In the genomic region with DNA sequence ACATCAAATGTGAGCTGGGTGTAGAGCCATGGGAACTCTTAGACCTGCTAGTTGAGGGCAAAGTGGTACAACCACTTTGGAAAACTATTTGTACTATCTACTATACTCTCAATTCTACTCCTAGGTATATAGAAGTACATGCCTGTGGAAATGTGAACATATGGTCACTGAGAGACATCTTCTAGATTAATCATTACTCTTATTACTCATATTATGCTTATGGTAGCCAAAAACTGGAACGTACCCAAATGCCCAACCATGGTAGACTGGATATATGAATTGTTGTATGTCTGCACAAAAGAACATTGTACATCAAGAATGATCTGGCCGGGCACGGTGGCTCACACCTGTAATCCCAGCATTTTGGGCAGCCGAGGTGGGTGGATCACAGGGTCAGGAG, we compare ENCODE assay signal across 15 cellular contexts. TPM values are rescaled to one million over a fixed set of nuclear protein-coding genes. Genes with fewer than 3 reads are reported as not detected.
DNase-seq lines count a peak whose midpoint lies in the region; ATAC-seq, FAIRE-seq and TF ChIP-seq lines count a peak whose summit lies in the region.
"Had no signal": no experiment of that assay in that cellular context is flagged by ENCODE, and none has a peak within 500 bp of the region (broad histone marks: within the 10 kb centered on the region; RNA-seq: fewer than 3 reads in every experiment).

No MANE protein-coding gene starts in this region.

- no peak overlapping the region for H3K4me3 ChIP-seq in A549
- H3K4me3 ChIP-seq: smooth muscle cell had no signal

- DNase-seq in A549 (ENCODE audit: low read depth in 1 of 2, low spot score in 1 of 2) (no peak), Calu3 (peak; percentile 27), kidney glomerular epithelial cell (lab: John Stamatoyannopoulos, UW) (peak; percentile 2), superior temporal gyrus (ENCODE audit: extremely low spot score) (no peak)
- DNase-seq in activated CD4-positive, alpha-beta memory T cell treated with anti-CD3 and anti-CD28 coated beads for 36 hours, result no peak
- no peak for DNase-seq in activated effector memory CD4-positive, alpha-beta T cell treated with Interleukin-2 at 50 U/mL for 16 hours
- DNase-seq: activated naive CD4-positive, alpha-beta T cell treated with Interleukin-2 at 50 U/mL for 16 hours; C1 segment of cervical spinal cord; NCI-H1048; NCI-H524; WERI-Rb-1 had no signal

- H3K9me3 Mint-ChIP-seq in Calu3 (ENCODE audit: low read depth, unreplicated experiment), result no peaks in the 10 kb centered on the region
- H3K9me3 Mint-ChIP-seq in activated CD4-positive, alpha-beta memory T cell treated with anti-CD3 and anti-CD28 coated beads for 36 hours, result no peaks in the 10 kb centered on the region

- TF ChIP-seq EP300 in A549 (IDR thresholded peaks at IDR 0.05), result no peak

- no peaks in the 10 kb centered on the region for H3K27me3 Mint-ChIP-seq in Calu3 (ENCODE audit: unreplicated experiment)
- no peaks in the 10 kb centered on the region for H3K27me3 Mint-ChIP-seq in activated CD4-positive, alpha-beta memory T cell treated with anti-CD3 and anti-CD28 coated beads for 36 hours

- no peak for TF ChIP-seq CTCF in A549 (IDR thresholded peaks at IDR 0.05)
- no peak for TF ChIP-seq CTCF in Calu3 (IDR thresholded peaks at IDR 0.05; ENCODE audit: unreplicated experiment)

- CTCF ChIA-PET in A549 (lab: Yijun Ruan, JAX) (no interaction called here), Calu3 (lab: Charles Lee) (no interaction called here)
- CTCF ChIA-PET in activated CD4-positive, alpha-beta memory T cell treated with anti-CD3 and anti-CD28 coated beads for 36 hours (lab: Charles Lee), result no interaction called here

- peak overlapping the region; percentile 84 for H3K4me3 Mint-ChIP-seq in Calu3 (ENCODE audit: low read depth, unreplicated experiment)
- peak overlapping the region; percentile 26 for H3K4me3 Mint-ChIP-seq in activated CD4-positive, alpha-beta memory T cell treated with anti-CD3 and anti-CD28 coated beads for 36 hours

- peaks cover 21% of the 10 kb centered on the region for H3K4me1 Mint-ChIP-seq in Calu3 (ENCODE audit: low read depth, unreplicated experiment)
- H3K4me1 Mint-ChIP-seq in activated CD4-positive, alpha-beta memory T cell treated with anti-CD3 and anti-CD28 coated beads for 36 hours (ENCODE audit: low read depth), result peaks cover 27% of the 10 kb centered on the region

- no peak for TF ChIP-seq RAD21 in A549 (conservative IDR thresholded peaks at IDR 0.05 in 1 of 2, IDR thresholded peaks at IDR 0.05 in 1 of 2)

- ATAC-seq in A549, result no peak
- ATAC-seq in HG03097 (IDR thresholded peaks at IDR 0.05; ENCODE audit: low FRiP score, unreplicated experiment), result no peak
- ATAC-seq in HG03378 (IDR thresholded peaks at IDR 0.05; ENCODE audit: unreplicated experiment), result no peak

- peaks cover 23% of the 10 kb centered on the region for H3K4me1 ChIP-seq in A549

- 75% methylated on average over 4 of the region's 4 CpGs for WGBS in A549 (ENCODE audit: missing lambda C conversion rate)

- H3K36me3 Mint-ChIP-seq in Calu3 (ENCODE audit: insufficient read depth, unreplicated experiment), result peaks cover 82% of the 10 kb centered on the region
- H3K36me3 Mint-ChIP-seq in activated CD4-positive, alpha-beta memory T cell treated with anti-CD3 and anti-CD28 coated beads for 36 hours, result peaks cover 17% of the 10 kb centered on the region

- no TSS peak for BruUV-seq in Calu3 (replicated peaks; lab: Mats Ljungman, UMichigan)

- H3K9me3 ChIP-seq in A549, result no peaks in the 10 kb centered on the region

- intact Hi-C loops in Calu3 (cut with micrococcal nuclease; ENCODE audit: unreplicated experiment), result no loop called here
- intact Hi-C loops in activated CD4-positive, alpha-beta memory T cell treated with anti-CD3 and anti-CD28 coated beads for 36 hours (cut with micrococcal nuclease), result loop anchor here (5.0 kb wide), 2 partner anchors 52 to 107 kb away; a partner anchor contains a TSS

- POLR2A ChIA-PET in A549 (lab: Yijun Ruan, JAX), result no interaction called here
- POLR2A ChIA-PET in activated CD4-positive, alpha-beta memory T cell treated with anti-CD3 and anti-CD28 coated beads for 36 hours (lab: Charles Lee), result no interaction called here

- TF ChIP-seq POLR2A in A549 (IDR thresholded peaks at IDR 0.05; ENCODE audit: low read length), result no peak

- no peak overlapping the region for H3K27ac ChIP-seq in A549
- H3K27ac ChIP-seq: WERI-Rb-1 had no signal

- peak overlapping the region; percentile 64 for H3K27ac Mint-ChIP-seq in Calu3 (ENCODE audit: unreplicated experiment)
- no peak overlapping the region for H3K27ac Mint-ChIP-seq in activated CD4-positive, alpha-beta memory T cell treated with anti-CD3 and anti-CD28 coated beads for 36 hours

- FAIRE-seq in A549 (lab: Jason Lieb, UNC), result peak; percentile 28
- FAIRE-seq: keratinocyte had no signal

- H3K4me2 ChIP-seq in A549, result peak overlapping the region; percentile 98
- H3K4me2 ChIP-seq: smooth muscle cell had no signal

TF ChIP-seq in A549, 52 proteins besides CTCF, POLR2A, EP300 and RAD21:
- TF ChIP-seq, protein P1, sequence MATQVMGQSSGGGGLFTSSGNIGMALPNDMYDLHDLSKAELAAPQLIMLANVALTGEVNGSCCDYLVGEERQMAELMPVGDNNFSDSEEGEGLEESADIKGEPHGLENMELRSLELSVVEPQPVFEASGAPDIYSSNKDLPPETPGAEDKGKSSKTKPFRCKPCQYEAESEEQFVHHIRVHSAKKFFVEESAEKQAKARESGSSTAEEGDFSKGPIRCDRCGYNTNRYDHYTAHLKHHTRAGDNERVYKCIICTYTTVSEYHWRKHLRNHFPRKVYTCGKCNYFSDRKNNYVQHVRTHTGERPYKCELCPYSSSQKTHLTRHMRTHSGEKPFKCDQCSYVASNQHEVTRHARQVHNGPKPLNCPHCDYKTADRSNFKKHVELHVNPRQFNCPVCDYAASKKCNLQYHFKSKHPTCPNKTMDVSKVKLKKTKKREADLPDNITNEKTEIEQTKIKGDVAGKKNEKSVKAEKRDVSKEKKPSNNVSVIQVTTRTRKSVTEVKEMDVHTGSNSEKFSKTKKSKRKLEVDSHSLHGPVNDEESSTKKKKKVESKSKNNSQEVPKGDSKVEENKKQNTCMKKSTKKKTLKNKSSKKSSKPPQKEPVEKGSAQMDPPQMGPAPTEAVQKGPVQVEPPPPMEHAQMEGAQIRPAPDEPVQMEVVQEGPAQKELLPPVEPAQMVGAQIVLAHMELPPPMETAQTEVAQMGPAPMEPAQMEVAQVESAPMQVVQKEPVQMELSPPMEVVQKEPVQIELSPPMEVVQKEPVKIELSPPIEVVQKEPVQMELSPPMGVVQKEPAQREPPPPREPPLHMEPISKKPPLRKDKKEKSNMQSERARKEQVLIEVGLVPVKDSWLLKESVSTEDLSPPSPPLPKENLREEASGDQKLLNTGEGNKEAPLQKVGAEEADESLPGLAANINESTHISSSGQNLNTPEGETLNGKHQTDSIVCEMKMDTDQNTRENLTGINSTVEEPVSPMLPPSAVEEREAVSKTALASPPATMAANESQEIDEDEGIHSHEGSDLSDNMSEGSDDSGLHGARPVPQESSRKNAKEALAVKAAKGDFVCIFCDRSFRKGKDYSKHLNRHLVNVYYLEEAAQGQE (IDR thresholded peaks at IDR 0.05), result no peak
- TF ChIP-seq POLR2AphosphoS2 (conservative IDR thresholded peaks at IDR 0.05; ENCODE audit: low read length) (no peak), ZSCAN20 (CRISPR knock-in tag; IDR thresholded peaks at IDR 0.05) (no peak), FOSL2 (IDR thresholded peaks at IDR 0.05) (no peak), FOSL2 (CRISPR knock-in tag; IDR thresholded peaks at IDR 0.05) (peak; percentile 24; the same call in 1 of the 2 replicates), KDM1A (IDR thresholded peaks at IDR 0.05; ENCODE audit: low read depth) (no peak)
- TF ChIP-seq, protein P2, sequence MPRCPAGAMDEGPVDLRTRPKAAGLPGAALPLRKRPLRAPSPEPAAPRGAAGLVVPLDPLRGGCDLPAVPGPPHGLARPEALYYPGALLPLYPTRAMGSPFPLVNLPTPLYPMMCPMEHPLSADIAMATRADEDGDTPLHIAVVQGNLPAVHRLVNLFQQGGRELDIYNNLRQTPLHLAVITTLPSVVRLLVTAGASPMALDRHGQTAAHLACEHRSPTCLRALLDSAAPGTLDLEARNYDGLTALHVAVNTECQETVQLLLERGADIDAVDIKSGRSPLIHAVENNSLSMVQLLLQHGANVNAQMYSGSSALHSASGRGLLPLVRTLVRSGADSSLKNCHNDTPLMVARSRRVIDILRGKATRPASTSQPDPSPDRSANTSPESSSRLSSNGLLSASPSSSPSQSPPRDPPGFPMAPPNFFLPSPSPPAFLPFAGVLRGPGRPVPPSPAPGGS (IDR thresholded peaks at IDR 0.05), result no peak

RNA-seq across cellular contexts. Expression of a gene that starts 2.7 kb away (rescaled TPM):
- polyA plus RNA-seq in A549 (2011; rRNA removed), result 124 and 138 TPM in 2 replicates
- 98.5 and 120 TPM in 2 replicates for polyA plus RNA-seq in A549 (2012; cell fraction: cytosol; rRNA removed)
- 88.3 and 111 TPM in 2 replicates for polyA plus RNA-seq in A549 (2012; cell fraction: nucleus; rRNA removed)
- 88.2 to 94.0 TPM (median 89.6 TPM) in 3 replicates for polyA plus RNA-seq in A549 (2017; fragmentation: RNase III; extraction: RNeasy Plus Mini Kit Qiagen cat#74134 plus additional on column Dnase treatment)
- polyA minus RNA-seq in A549 (2011; rRNA and poly(A)+ RNA removed), result 69.5 and 82.7 TPM in 2 replicates
- total RNA-seq in Calu3 (2022), result 106 and 108 TPM in 2 replicates
- 10 to 100 TPM; 42.8 to 43.0 TPM for total RNA-seq in activated CD4-positive, alpha-beta memory T cell treated with anti-CD3 and anti-CD28 coated beads for 36 hours

RNA-seq across cellular contexts. Expression of a gene that starts 53.0 kb away (rescaled TPM):
- 5.6 and 5.8 TPM in 2 replicates for polyA plus RNA-seq in A549 (2011; rRNA removed)
- 16.0 and 21.6 TPM in 2 replicates for polyA plus RNA-seq in A549 (2012; cell fraction: cytosol; rRNA removed)
- 20.0 and 20.9 TPM in 2 replicates for polyA plus RNA-seq in A549 (2012; cell fraction: nucleus; rRNA removed)
- 6.1 to 9.9 TPM (median 9.4 TPM) in 3 replicates for polyA plus RNA-seq in A549 (2017; fragmentation: RNase III; extraction: RNeasy Plus Mini Kit Qiagen cat#74134 plus additional on column Dnase treatment)
- polyA minus RNA-seq in A549 (2011; rRNA and poly(A)+ RNA removed), result 1.7 and 2.5 TPM in 2 replicates
- total RNA-seq in Calu3 (2022), result 20.5 and 21.9 TPM in 2 replicates
- total RNA-seq in activated CD4-positive, alpha-beta memory T cell treated with anti-CD3 and anti-CD28 coated beads for 36 hours, result 1 to 10 TPM; 1.4 to 1.9 TPM

Comparison
In these comparisons a context has a peak if more than half of its experiments do, and no peak if none do; other contexts are left out.
1. DNase-seq: peak in Calu3 (single experiment) and kidney glomerular epithelial cell (single experiment); none in A549 (0 of 2), activated CD4-positive, alpha-beta memory T cell treated with anti-CD3 and anti-CD28 coated beads for 36 hours (single experiment), activated effector memory CD4-positive, alpha-beta T cell treated with Interleukin-2 at 50 U/mL for 16 hours (single experiment) and superior temporal gyrus (single experiment).